13 cellular contexts compared by ENCODE assay signal in genomic region chr11:33157103-33158027, GRCh38. TPM values are rescaled to one million over a fixed set of nuclear protein-coding genes. Genes with fewer than 3 reads are reported as not detected.
DNase-seq lines count a peak whose midpoint lies in the region; ATAC-seq and TF ChIP-seq lines count a peak whose summit lies in the region.
"Had no signal": no experiment of that assay in that cellular context is flagged by ENCODE, and none has a peak within 500 bp of the region (broad histone marks: within the 10 kb centered on the region; RNA-seq: fewer than 3 reads in every experiment).

No MANE protein-coding gene starts in this region.

- no peak for DNase-seq in T-helper 2 cell treated with Interferon-gamma antibody and Interleukin-4, amounts not matched to agents 5 μg/mL and 100 μg/mL, for 36 hours (ENCODE audit: low spot score)
- no peak for DNase-seq in T-helper 2 cell
- DNase-seq in central memory CD8-positive, alpha-beta T cell (ENCODE audit: low spot score in 2 of 2): no peak
- DNase-seq in neural progenitor cell (ENCODE audit: low spot score): no peak
- no peak for DNase-seq in AG08396 (ENCODE audit: low spot score)
- no peak for DNase-seq in midbrain (lab: John Stamatoyannopoulos, UW)
- no peak for DNase-seq in erythroblast (lab: John Stamatoyannopoulos, UW)
- DNase-seq: caudate nucleus, NCI-H524, SHP77 treated with DMSO at 0.1 percent for 48 hours had no signal

- H3K27ac ChIP-seq in neural progenitor cell: no peak overlapping the region
- H3K27ac ChIP-seq: skin epidermis, vagina had no signal

- H3K4me2 ChIP-seq in Loucy (ENCODE audit: low read depth, low read length, poor library complexity, severe bottlenecking): peak overlapping the region; percentile 86
- peak overlapping the region; percentile 80 for H3K4me2 ChIP-seq in neural progenitor cell

- no peak for TF ChIP-seq POLR2A in erythroblast (IDR thresholded peaks at IDR 0.05; ENCODE audit: low read length)

- peaks cover 100% of the 10 kb centered on the region for H3K79me2 ChIP-seq in Loucy (ENCODE audit: insufficient read depth, low read length)
- peaks cover 98% of the 10 kb centered on the region for H3K79me2 ChIP-seq in neural progenitor cell (ENCODE audit: low read depth)

- H3K4me1 ChIP-seq in Loucy (ENCODE audit: insufficient read depth, low read length, poor library complexity, severe bottlenecking): peaks cover 47% of the 10 kb centered on the region
- peaks cover 16% of the 10 kb centered on the region for H3K4me1 ChIP-seq in neural progenitor cell

- H3K4me1 Mint-ChIP-seq in T-helper 2 cell treated with Interferon-gamma antibody and Interleukin-4, amounts not matched to agents 5 μg/mL and 100 μg/mL, for 36 hours (ENCODE audit: low read depth): peaks cover 43% of the 10 kb centered on the region
- H3K4me1 Mint-ChIP-seq in central memory CD8-positive, alpha-beta T cell: peaks cover 54% of the 10 kb centered on the region
- peaks cover 24% of the 10 kb centered on the region for H3K4me1 Mint-ChIP-seq in neural progenitor cell

- H4K20me1 ChIP-seq in Loucy (ENCODE audit: insufficient read depth, low read length, poor library complexity, severe bottlenecking): peaks cover 81% of the 10 kb centered on the region
- H4K20me1 ChIP-seq in neural progenitor cell (ENCODE audit: low read depth): peaks cover 74% of the 10 kb centered on the region

- peaks cover 7% of the 10 kb centered on the region for H3K27me3 ChIP-seq in Loucy (ENCODE audit: insufficient read depth, low read length, poor library complexity, severe bottlenecking)
- no peaks in the 10 kb centered on the region for H3K27me3 ChIP-seq in neural progenitor cell
- H3K27me3 ChIP-seq: vagina had no signal

- H2AFZ ChIP-seq in Loucy (ENCODE audit: low read length): no peak overlapping the region
- no peak overlapping the region for H2AFZ ChIP-seq in neural progenitor cell (replicated peaks)

- H3K4me3 Mint-ChIP-seq in T-helper 2 cell treated with Interferon-gamma antibody and Interleukin-4, amounts not matched to agents 5 μg/mL and 100 μg/mL, for 36 hours: peak overlapping the region; percentile 54
- H3K4me3 Mint-ChIP-seq in central memory CD8-positive, alpha-beta T cell: peak overlapping the region; percentile 99
- peak overlapping the region; percentile 36 for H3K4me3 Mint-ChIP-seq in neural progenitor cell

- no peaks in the 10 kb centered on the region for H3K9me2 ChIP-seq in Loucy (replicated peaks; ENCODE audit: low read depth, low read length)

- H3K36me3 ChIP-seq in Loucy (ENCODE audit: insufficient read depth, low read length) (0 out of 2 replicates have a peak, but pooled peaks cover 2% of the 10 kb centered on the region), neural progenitor cell (peaks cover 12% of the 10 kb centered on the region)
- H3K36me3 ChIP-seq: vagina had no signal

- H3K9me3 ChIP-seq in Loucy (ENCODE audit: insufficient read depth, low read depth, low read length): no peaks in the 10 kb centered on the region
- no peaks in the 10 kb centered on the region for H3K9me3 ChIP-seq in neural progenitor cell (ENCODE audit: low read depth)
- H3K9me3 ChIP-seq: vagina had no signal

- no peaks in the 10 kb centered on the region for H3K9me3 Mint-ChIP-seq in T-helper 2 cell treated with Interferon-gamma antibody and Interleukin-4, amounts not matched to agents 5 μg/mL and 100 μg/mL, for 36 hours
- no peaks in the 10 kb centered on the region for H3K9me3 Mint-ChIP-seq in central memory CD8-positive, alpha-beta T cell
- peaks cover 49% of the 10 kb centered on the region for H3K9me3 Mint-ChIP-seq in neural progenitor cell

- no peaks in the 10 kb centered on the region for H3K27me3 Mint-ChIP-seq in T-helper 2 cell treated with Interferon-gamma antibody and Interleukin-4, amounts not matched to agents 5 μg/mL and 100 μg/mL, for 36 hours (ENCODE audit: low read depth)
- H3K27me3 Mint-ChIP-seq in central memory CD8-positive, alpha-beta T cell: no peaks in the 10 kb centered on the region
- H3K27me3 Mint-ChIP-seq in neural progenitor cell (ENCODE audit: insufficient read depth, low read depth): peaks cover 2% of the 10 kb centered on the region

- no peak for TF ChIP-seq CTCF in Loucy (conservative IDR thresholded peaks at IDR 0.05; ENCODE audit: low read length)
- TF ChIP-seq CTCF in neural progenitor cell (IDR thresholded peaks at IDR 0.05): no peak

- peaks cover 42% of the 10 kb centered on the region for H3K36me3 Mint-ChIP-seq in T-helper 2 cell treated with Interferon-gamma antibody and Interleukin-4, amounts not matched to agents 5 μg/mL and 100 μg/mL, for 36 hours (ENCODE audit: low read depth)
- H3K36me3 Mint-ChIP-seq in central memory CD8-positive, alpha-beta T cell (ENCODE audit: insufficient read depth): peaks cover 17% of the 10 kb centered on the region
- peaks cover 57% of the 10 kb centered on the region for H3K36me3 Mint-ChIP-seq in neural progenitor cell

- ATAC-seq in central memory CD8-positive, alpha-beta T cell (replicated peaks; ENCODE audit: extremely low read depth, poor library complexity, severe bottlenecking): no peak

- peak overlapping the region; percentile 35 for H3K27ac Mint-ChIP-seq in T-helper 2 cell treated with Interferon-gamma antibody and Interleukin-4, amounts not matched to agents 5 μg/mL and 100 μg/mL, for 36 hours
- no peak overlapping the region for H3K27ac Mint-ChIP-seq in central memory CD8-positive, alpha-beta T cell (ENCODE audit: low read depth)
- H3K27ac Mint-ChIP-seq in neural progenitor cell: no peak overlapping the region

- H3K9ac ChIP-seq in Loucy (ENCODE audit: low read depth, low read length, poor library complexity, severe bottlenecking) (peak overlapping the region; percentile 17), neural progenitor cell (no peak overlapping the region)

- H3K4me3 ChIP-seq in Loucy (ENCODE audit: low read length, poor library complexity, severe bottlenecking) (peak overlapping the region; percentile 93), neural progenitor cell (peak overlapping the region; percentile 89)
- H3K4me3 ChIP-seq: skin epidermis, vagina had no signal

- H3F3A ChIP-seq in Loucy (ENCODE audit: low read depth) (no peaks in the 10 kb centered on the region), neural progenitor cell (ENCODE audit: low read depth) (peaks cover 6% of the 10 kb centered on the region)

RNA-seq across cellular contexts. Expression of gene CSTF3, which starts 3.9 kb away (rescaled TPM):
- 54.7 and 76.6 TPM in 2 replicates for total RNA-seq in neural progenitor cell (ENCODE audit: low replicate concordance)

Comparison
In these comparisons a context has a peak if more than half of its experiments do, and no peak if none do; other contexts are left out.
1. H3K4me3 Mint-ChIP-seq: peak in every context shown above with its lines; median percentile 99 in central memory CD8-positive, alpha-beta T cell; 54 in T-helper 2 cell treated with Interferon-gamma antibody and Interleukin-4, amounts not matched to agents 5 μg/mL and 100 μg/mL, for 36 hours; 36 in neural progenitor cell.